ENCODE assay signal across 22 cellular contexts in genomic region chr6:43283905-43284304, GRCh38. TPM values are rescaled to one million over a fixed set of nuclear protein-coding genes. Genes with fewer than 3 reads are reported as not detected.
"Had no signal": no experiment of that assay in that cellular context is flagged by ENCODE, and none has a peak within 500 bp of the region (broad histone marks: within the 10 kb centered on the region; RNA-seq: fewer than 3 reads in every experiment).

No MANE protein-coding gene starts in this region.

- H3K4me1 ChIP-seq: lower lobe of right lung, vagina had no signal

- DNase-seq: activated CD4-positive, alpha-beta memory T cell treated with anti-CD3 and anti-CD28 coated beads, Interleukin-2, amount 10 ng/mL, durations not matched to agents 7 days and 5 days; activated CD4-positive, alpha-beta T cell treated with anti-CD3 and anti-CD28 coated beads for 48 hours; activated CD4-positive, CD25-positive, alpha-beta regulatory T cell; activated effector memory CD4-positive, alpha-beta T cell treated with anti-CD3 and anti-CD28 coated beads, Interleukin-2, amount 50 U/mL, for 16 hours; activated naive CD4-positive, alpha-beta T cell treated with anti-CD3 and anti-CD28 coated beads, Interleukin-2, amount 10 ng/mL, durations not matched to agents 7 days and 5 days; amygdala; cortex of kidney; endodermal cell; lower lobe of right lung; naive B cell; occipital lobe; stimulated activated CD4-positive, alpha-beta T cell treated with anti-CD3 and anti-CD28 coated beads, Interleukin-2, amount 100 ng/mL, for 48 hours; stimulated activated CD8-positive, alpha-beta memory T cell treated with anti-CD3 and anti-CD28 coated beads, Interleukin-4, amount 100 ng/mL, for 48 hours; stimulated activated naive CD4-positive, alpha-beta T cell; T-helper 17 cell had no signal

- ATAC-seq: lower lobe of right lung, T-helper 17 cell had no signal

- H3K9me3 ChIP-seq: lower lobe of right lung, thoracic aorta, vagina had no signal

- H3K27me3 ChIP-seq: vagina had no signal

- H3K36me3 ChIP-seq: lower lobe of right lung, thoracic aorta, vagina had no signal

- H3K4me3 ChIP-seq: lower lobe of right lung, thoracic aorta, vagina had no signal

- H3K27ac ChIP-seq: epithelial cell of prostate, lower lobe of right lung, thoracic aorta, vagina had no signal

RNA-seq across cellular contexts. Expression of gene SLC22A7, which starts 14.2 kb away (rescaled TPM):
- total RNA-seq: activated CD4-positive, alpha-beta memory T cell treated with anti-CD3 and anti-CD28 coated beads, Interleukin-2, amount 10 ng/mL, durations not matched to agents 7 days and 5 days; endodermal cell; fibroblast of villous mesenchyme; glomerular endothelial cell; lower lobe of right lung; mesenteric fat pad; renal cortical epithelial cell; T-helper 17 cell; thoracic aorta; vagina had no signal

RNA-seq across cellular contexts. Expression of gene CRIP3, which starts 24.7 kb away (rescaled TPM):
- total RNA-seq: fibroblast of villous mesenchyme, glomerular endothelial cell, thoracic aorta, vagina had no signal

RNA-seq across cellular contexts. Expression of gene TTBK1, which starts 40.6 kb away (rescaled TPM):
- total RNA-seq: fibroblast of villous mesenchyme, thoracic aorta, vagina had no signal
